In genomic region chr6:27293436-27294152, GRCh38 we compare ENCODE assay signal across 1 cellular context.
TF ChIP-seq lines count a peak whose summit lies in the region.

No MANE protein-coding gene starts in this region.

TF ChIP-seq in GM12878, 131 proteins besides CTCF, POLR2A, EP300 and RAD21 (continued from another document):
- no peak for TF ChIP-seq CEBPZ (IDR thresholded peaks at IDR 0.05; ENCODE audit: low read depth, low read length)
- TF ChIP-seq SKIL (IDR thresholded peaks at IDR 0.05; ENCODE audit: low read depth, poor library complexity, severe bottlenecking), result no peak
- TF ChIP-seq POU2F2 (IDR thresholded peaks at IDR 0.05; ENCODE audit: borderline replicate concordance, low read depth, low read length), result no peak
- no peak for TF ChIP-seq ZNF274 (IDR thresholded peaks at IDR 0.05; ENCODE audit: insufficient read depth, insufficient read length)
- no peak for TF ChIP-seq TAF1 (IDR thresholded peaks at IDR 0.05; ENCODE audit: borderline replicate concordance, low read depth, low read length)
- no peak for TF ChIP-seq KLF5 (IDR thresholded peaks at IDR 0.05; ENCODE audit: partially characterized antibody)
- TF ChIP-seq STAT1 (conservative IDR thresholded peaks at IDR 0.05), result no peak
- no peak for TF ChIP-seq ETV6 (conservative IDR thresholded peaks at IDR 0.05 in 1 of 2, IDR thresholded peaks at IDR 0.05 in 1 of 2; ENCODE audit: borderline replicate concordance in 1 of 2, low read depth in 1 of 2)
- no peak for TF ChIP-seq MYB (IDR thresholded peaks at IDR 0.05; ENCODE audit: borderline replicate concordance, low read depth, low read length)
- peak; percentile 62; the same call in 1 of the 2 replicates for TF ChIP-seq RUNX3 (IDR thresholded peaks at IDR 0.05; ENCODE audit: low read length)
- TF ChIP-seq SREBF2 (IDR thresholded peaks at IDR 0.05; ENCODE audit: low read length), result peak; percentile 76
- TF ChIP-seq HCFC1 (IDR thresholded peaks at IDR 0.05; ENCODE audit: low read length), result no peak
- no peak for TF ChIP-seq ASH2L (IDR thresholded peaks at IDR 0.05; ENCODE audit: borderline replicate concordance, low read depth)
- no peak for TF ChIP-seq IRF5 (IDR thresholded peaks at IDR 0.05; ENCODE audit: borderline replicate concordance)
- TF ChIP-seq NR2C1 (IDR thresholded peaks at IDR 0.05), result no peak
